12 cellular contexts compared by ENCODE assay signal in genomic region chr19:51726049-51726448, GRCh38. TPM values are rescaled to one million over a fixed set of nuclear protein-coding genes. Genes with fewer than 3 reads are reported as not detected.
A peak's percentile ranks its signal among the peaks of the same experiment; 100 is the strongest.
DNase-seq lines count a peak whose midpoint lies in the region; ATAC-seq, FAIRE-seq and TF ChIP-seq lines count a peak whose summit lies in the region.
"Had no signal": no experiment of that assay in that cellular context is flagged by ENCODE, and none has a peak within 500 bp of the region (broad histone marks: within the 10 kb centered on the region; RNA-seq: fewer than 3 reads in every experiment).

No MANE protein-coding gene starts in this region.

- peak; percentile 95 for DNase-seq in AG08395 (ENCODE audit: low spot score)
- DNase-seq in RWPE1 (ENCODE audit: low spot score): peak; percentile 94
- DNase-seq in fibroblast of pulmonary artery (ENCODE audit: low read depth): peak; percentile 78
- DNase-seq in mucosa of descending colon: peak; percentile 25 to 71 (median 32)
- DNase-seq in small intestine: no peak
- DNase-seq: AML-193; naive thymus-derived CD4-positive, alpha-beta T cell; NCI-H2171 treated with DMSO at 0.1 percent for 48 hours had no signal

- CTCF ChIA-PET in RWPE1 (lab: Yijun Ruan, JAX): no interaction called here

- ATAC-seq in mucosa of descending colon: peak; percentile 74
- no peak for ATAC-seq in GM21526 (IDR thresholded peaks at IDR 0.05; ENCODE audit: low FRiP score, unreplicated experiment)
- ATAC-seq in HG03045 (IDR thresholded peaks at IDR 0.05; ENCODE audit: unreplicated experiment): no peak
- ATAC-seq in HG02840 (IDR thresholded peaks at IDR 0.05; ENCODE audit: low FRiP score, unreplicated experiment): no peak
- ATAC-seq: naive thymus-derived CD4-positive, alpha-beta T cell had no signal

- WGBS in small intestine, 3 donors: 28 to 51% (median 35%) methylated on average over 14 of the region's 14 CpGs

- H3K4me3 ChIP-seq in fibroblast of pulmonary artery (replicated peaks; ENCODE audit: low read depth, low read length) (no peak overlapping the region), mucosa of descending colon (no peak overlapping the region), small intestine (ENCODE audit: low read depth in 1 of 2, low read length in 2 of 2) (no peak overlapping the region)

- TF ChIP-seq CTCF in RWPE1 (conservative IDR thresholded peaks at IDR 0.05; ENCODE audit: low read depth) (no peak), fibroblast of pulmonary artery (IDR thresholded peaks at IDR 0.05; ENCODE audit: low read length, missing control alignments) (no peak), mucosa of descending colon (IDR thresholded peaks at IDR 0.05) (no peak)

- H3K27ac ChIP-seq in RWPE1 (peak overlapping the region; percentile 99), small intestine (ENCODE audit: low read depth in 1 of 2, low read length in 1 of 2) (no peak overlapping the region)

- no peaks in the 10 kb centered on the region for H3K4me1 ChIP-seq in mucosa of descending colon (ENCODE audit: low read depth)
- H3K4me1 ChIP-seq in small intestine (ENCODE audit: control insufficient read depth in 2 of 2, insufficient read depth in 1 of 2, low read depth in 1 of 2, low read length in 1 of 2): no peaks in the 10 kb centered on the region

- POLR2A ChIA-PET in RWPE1 (lab: Yijun Ruan, JAX; ENCODE audit: low non-redundant PET): interaction anchor here (0.7 kb wide), 1 partner anchor 928 kb away, joined by 3 read pairs; no protein-coding TSS in a partner anchor

- H3K9me3 ChIP-seq in mucosa of descending colon: peaks cover 4% of the 10 kb centered on the region
- peaks cover 3% of the 10 kb centered on the region for H3K9me3 ChIP-seq in small intestine (ENCODE audit: control insufficient read depth, low read depth)

- no peak for FAIRE-seq in small intestine (lab: Jason Lieb, UNC)
- FAIRE-seq: colon had no signal

- H3K27me3 ChIP-seq in small intestine (ENCODE audit: control insufficient read depth in 2 of 2, insufficient read depth in 2 of 2, low read length in 2 of 2): peaks cover 0 to 5% of the 10 kb centered on the region in 2 donors

- no peaks in the 10 kb centered on the region for H3K36me3 ChIP-seq in mucosa of descending colon (ENCODE audit: low read depth)
- H3K36me3 ChIP-seq in small intestine (ENCODE audit: control insufficient read depth in 2 of 2, insufficient read depth in 2 of 2, low read length in 2 of 2): no peaks in the 10 kb centered on the region

- intact Hi-C loops in mucosa of descending colon (cut with DNase I, micrococcal nuclease): no loop called here

RNA-seq across cellular contexts. Expression of gene HAS1, which starts 2.3 kb away (rescaled TPM):
- under 1 TPM in 2 of 3 donors, not detected in 1; 0.14 to 0.51 TPM for total RNA-seq in mucosa of descending colon
- polyA plus RNA-seq in small intestine: 1 to 10 TPM in 1 of 3 donors, not detected in 2; 1.1 TPM
- total RNA-seq: naive thymus-derived CD4-positive, alpha-beta T cell had no signal

RNA-seq across cellular contexts. Expression of gene FPR1, which starts 25.6 kb away (rescaled TPM):
- 10 to 100 TPM in 1 of 3 donors, 1 to 10 TPM in 1, not detected in 1; 3.6 to 14.5 TPM for total RNA-seq in mucosa of descending colon
- 1 to 10 TPM; 1.6 to 8.1 (median 2.2) TPM for polyA plus RNA-seq in small intestine

RNA-seq across cellular contexts. Expression of gene SPACA6, which starts 32.9 kb away (rescaled TPM):
- total RNA-seq in mucosa of descending colon: 10 to 100 TPM in 1 of 3 donors, 1 to 10 TPM in 2; 2.9 to 35.5 (median 4.1) TPM
- 1 to 10 TPM in 1 of 3 donors, not detected in 2; 4.1 TPM for polyA plus RNA-seq in small intestine

RNA-seq across cellular contexts. Expression of gene FPR2, which starts 34.9 kb away (rescaled TPM):
- 1 to 10 TPM in 1 of 3 donors, under 1 TPM in 1, not detected in 1; 0.41 to 2.7 TPM for total RNA-seq in mucosa of descending colon
- 1 to 10 TPM in 2 of 3 donors, not detected in 1; 1.8 to 2.6 TPM for polyA plus RNA-seq in small intestine
- polyA plus RNA-seq: naive thymus-derived CD4-positive, alpha-beta T cell had no signal
